In genomic region chr11:50333861-50334260, GRCh38 we compare ENCODE assay signal across 16 cellular contexts.
DNase-seq lines count a peak whose midpoint lies in the region; ATAC-seq and TF ChIP-seq lines count a peak whose summit lies in the region.
"Had no signal": no experiment of that assay in that cellular context is flagged by ENCODE, and none has a peak within 500 bp of the region (broad histone marks: within the 10 kb centered on the region; RNA-seq: fewer than 3 reads in every experiment).

No MANE protein-coding gene starts in this region.

- H3K4me3 ChIP-seq in RWPE2 (ENCODE audit: severe bottlenecking) = no peak overlapping the region
- H3K4me3 ChIP-seq: GM23338 had no signal

- no peaks in the 10 kb centered on the region for H3K9me3 ChIP-seq in RWPE2 (ENCODE audit: severe bottlenecking)

- no peaks in the 10 kb centered on the region for H3K27me3 ChIP-seq in RWPE2 (ENCODE audit: insufficient read depth, poor library complexity, severe bottlenecking)

- H3K27ac ChIP-seq in RWPE2 (ENCODE audit: poor library complexity, severe bottlenecking) = no peak overlapping the region

- no peak for DNase-seq in Right ventricle myocardium superior
- no peak for DNase-seq in left ventricle myocardium superior
- no peak for DNase-seq in RWPE2 (ENCODE audit: low spot score)
- peak; percentile 3 for DNase-seq in globus pallidus (ENCODE audit: low spot score)
- DNase-seq in pons (ENCODE audit: low spot score) = peak; percentile 63
- no peak for DNase-seq in SW480 (ENCODE audit: low spot score)
- DNase-seq: CD8-positive, alpha-beta T cell; COR-L47; DMS153; DND-41; GF-D8; H7 had no signal

- no peaks in the 10 kb centered on the region for H3K4me1 ChIP-seq in RWPE2 (ENCODE audit: insufficient read depth, poor library complexity, severe bottlenecking)

- peak; percentile 63 for ATAC-seq in Right ventricle myocardium superior (ENCODE audit: poor library complexity)
- no peak for ATAC-seq in left ventricle myocardium superior
- ATAC-seq in RWPE2 (ENCODE audit: low read depth) = peak; percentile 36; the same call in 2 of the 3 replicates
- no peak for ATAC-seq in HG03354 (IDR thresholded peaks at IDR 0.05; ENCODE audit: poor library complexity, severe bottlenecking, unreplicated experiment)
- ATAC-seq in HG03025 (IDR thresholded peaks at IDR 0.05; ENCODE audit: low FRiP score, unreplicated experiment) = no peak
- ATAC-seq: CD8-positive, alpha-beta T cell; GM23338; HepG2 had no signal

- no peak for TF ChIP-seq CTCF in RWPE2 (IDR thresholded peaks at IDR 0.05; ENCODE audit: poor library complexity, severe bottlenecking)

- intact Hi-C loops in Right ventricle myocardium superior (cut with DNase I) (no loop called here), left ventricle myocardium superior (cut with micrococcal nuclease) (no loop called here)

- no peaks in the 10 kb centered on the region for H3K36me3 ChIP-seq in RWPE2 (ENCODE audit: low read depth)

Comparison
In these comparisons a context has a peak if more than half of its experiments do, and no peak if none do; other contexts are left out.
1. ATAC-seq: peak in Right ventricle myocardium superior (single experiment) and RWPE2 (single experiment); none in left ventricle myocardium superior (single experiment), HG03354 (single experiment) and HG03025 (single experiment).
2. DNase-seq: peak in globus pallidus (single experiment) and pons (single experiment); none in Right ventricle myocardium superior (single experiment), left ventricle myocardium superior (single experiment), RWPE2 (single experiment) and SW480 (single experiment).